ENCODE assay signal across 1 cellular context in the genomic region with DNA sequence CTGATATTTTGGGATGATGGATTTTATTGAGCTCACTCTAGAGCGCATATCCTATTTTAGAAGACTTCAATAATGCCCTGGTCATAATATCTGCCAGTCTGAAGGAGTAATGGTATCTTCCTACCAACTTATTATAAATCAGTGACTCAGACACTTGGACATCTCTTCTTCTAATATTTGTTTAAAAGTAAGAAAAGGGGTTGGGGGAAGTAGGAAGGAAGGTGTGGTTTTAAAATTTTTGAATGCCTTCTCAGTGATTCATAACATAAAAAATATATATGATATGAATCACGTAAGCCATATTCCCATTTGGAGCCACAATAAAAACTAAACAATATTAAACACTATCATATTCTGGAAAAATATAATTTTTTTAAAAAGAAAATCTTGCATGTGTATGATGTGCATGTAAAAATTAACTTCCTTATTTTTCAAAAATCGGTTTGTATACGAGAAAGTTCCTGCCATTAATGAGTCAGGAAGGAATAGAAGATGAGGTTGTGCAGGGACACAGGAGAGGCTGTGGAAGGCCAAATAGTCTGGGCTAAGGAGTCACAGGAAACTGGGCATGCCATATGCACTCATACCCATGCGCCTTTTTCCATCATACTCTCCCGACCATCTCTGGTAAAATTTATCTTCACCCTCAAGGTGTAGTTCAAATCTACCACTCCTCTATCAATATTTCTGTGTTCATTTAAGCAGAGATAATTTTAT.
TF ChIP-seq lines count a peak whose summit lies in the region.

No MANE protein-coding gene starts in this region.

TF ChIP-seq in GM23338, 12 proteins besides CTCF, POLR2A, EP300 and RAD21:
- TF ChIP-seq, protein P1, sequence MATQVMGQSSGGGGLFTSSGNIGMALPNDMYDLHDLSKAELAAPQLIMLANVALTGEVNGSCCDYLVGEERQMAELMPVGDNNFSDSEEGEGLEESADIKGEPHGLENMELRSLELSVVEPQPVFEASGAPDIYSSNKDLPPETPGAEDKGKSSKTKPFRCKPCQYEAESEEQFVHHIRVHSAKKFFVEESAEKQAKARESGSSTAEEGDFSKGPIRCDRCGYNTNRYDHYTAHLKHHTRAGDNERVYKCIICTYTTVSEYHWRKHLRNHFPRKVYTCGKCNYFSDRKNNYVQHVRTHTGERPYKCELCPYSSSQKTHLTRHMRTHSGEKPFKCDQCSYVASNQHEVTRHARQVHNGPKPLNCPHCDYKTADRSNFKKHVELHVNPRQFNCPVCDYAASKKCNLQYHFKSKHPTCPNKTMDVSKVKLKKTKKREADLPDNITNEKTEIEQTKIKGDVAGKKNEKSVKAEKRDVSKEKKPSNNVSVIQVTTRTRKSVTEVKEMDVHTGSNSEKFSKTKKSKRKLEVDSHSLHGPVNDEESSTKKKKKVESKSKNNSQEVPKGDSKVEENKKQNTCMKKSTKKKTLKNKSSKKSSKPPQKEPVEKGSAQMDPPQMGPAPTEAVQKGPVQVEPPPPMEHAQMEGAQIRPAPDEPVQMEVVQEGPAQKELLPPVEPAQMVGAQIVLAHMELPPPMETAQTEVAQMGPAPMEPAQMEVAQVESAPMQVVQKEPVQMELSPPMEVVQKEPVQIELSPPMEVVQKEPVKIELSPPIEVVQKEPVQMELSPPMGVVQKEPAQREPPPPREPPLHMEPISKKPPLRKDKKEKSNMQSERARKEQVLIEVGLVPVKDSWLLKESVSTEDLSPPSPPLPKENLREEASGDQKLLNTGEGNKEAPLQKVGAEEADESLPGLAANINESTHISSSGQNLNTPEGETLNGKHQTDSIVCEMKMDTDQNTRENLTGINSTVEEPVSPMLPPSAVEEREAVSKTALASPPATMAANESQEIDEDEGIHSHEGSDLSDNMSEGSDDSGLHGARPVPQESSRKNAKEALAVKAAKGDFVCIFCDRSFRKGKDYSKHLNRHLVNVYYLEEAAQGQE (IDR thresholded peaks at IDR 0.05; ENCODE audit: unreplicated experiment), result no peak
- TF ChIP-seq POLR2AphosphoS5 (IDR thresholded peaks at IDR 0.05; ENCODE audit: low read depth) (no peak), EZH2phosphoT487 (IDR thresholded peaks at IDR 0.05; ENCODE audit: unreplicated experiment) (no peak), CREB1 (CRISPR knock-in tag; IDR thresholded peaks at IDR 0.05; ENCODE audit: low read depth) (no peak)
